In genomic region chr13:33925563-33925962, GRCh38 we compare ENCODE assay signal across 8 cellular contexts.
"Had no signal": no experiment of that assay in that cellular context is flagged by ENCODE, and none has a peak within 500 bp of the region (broad histone marks: within the 10 kb centered on the region; RNA-seq: fewer than 3 reads in every experiment).

No MANE protein-coding gene starts in this region.

- H3K4me1 Mint-ChIP-seq: IgD-negative memory B cell had no signal

- H3K4me3 ChIP-seq: GM23248, HAP-1 had no signal

- H3K4me1 ChIP-seq: HAP-1 had no signal

- H3K4me3 Mint-ChIP-seq: HFFc6, IgD-negative memory B cell had no signal

- H2AFZ ChIP-seq: GM23248 had no signal

- ATAC-seq: HCT116 had no signal

- DNase-seq: GM23248, GOT3, H7, HFFc6, KG1 had no signal

- H3K27ac Mint-ChIP-seq: HFFc6, IgD-negative memory B cell had no signal

- H3K36me3 ChIP-seq: HAP-1 had no signal

- H3K9me3 Mint-ChIP-seq: HFFc6, IgD-negative memory B cell had no signal

- H3K36me3 Mint-ChIP-seq: IgD-negative memory B cell had no signal

- H3K27me3 Mint-ChIP-seq: IgD-negative memory B cell had no signal

- H3K9me3 ChIP-seq: HAP-1 had no signal

- H3K27ac ChIP-seq: GM23248 had no signal

- H3K9ac ChIP-seq: GM23248 had no signal
